Comparison of ENCODE assay signal across 11 cellular contexts in genomic region chr6:24990944-24991747, GRCh38. TPM values are rescaled to one million over a fixed set of nuclear protein-coding genes. Genes with fewer than 3 reads are reported as not detected.
DNase-seq lines count a peak whose midpoint lies in the region; ATAC-seq and TF ChIP-seq lines count a peak whose summit lies in the region.
"Had no signal": no experiment of that assay in that cellular context is flagged by ENCODE, and none has a peak within 500 bp of the region (broad histone marks: within the 10 kb centered on the region; RNA-seq: fewer than 3 reads in every experiment).

No MANE protein-coding gene starts in this region.

- peaks cover 60 to 84% (median 73%) of the 10 kb centered on the region in 4 donors for H3K4me1 Mint-ChIP-seq in CD4-positive, alpha-beta memory T cell
- peaks cover 78 to 80% (median 78%) of the 10 kb centered on the region in 3 donors for H3K4me1 Mint-ChIP-seq in T-cell

- H3K27me3 ChIP-seq in CD4-positive, alpha-beta memory T cell (ENCODE audit: insufficient read depth, low read length): no peaks in the 10 kb centered on the region

- ATAC-seq in GM19463 (IDR thresholded peaks at IDR 0.05; ENCODE audit: unreplicated experiment) (peak; percentile 5), T-cell (replicated peaks in 1 of 4) (peak; percentile 14 to 70 (median 20)), mucosa of descending colon (peak; percentile 9), GM19397 (IDR thresholded peaks at IDR 0.05; ENCODE audit: unreplicated experiment) (no peak)

- H3K36me3 ChIP-seq in CD4-positive, alpha-beta memory T cell (ENCODE audit: insufficient read depth, low read length): no peaks in the 10 kb centered on the region
- H3K36me3 ChIP-seq in mucosa of descending colon (ENCODE audit: low read depth): no peaks in the 10 kb centered on the region

- peak overlapping the region in 7 of 8 donors; percentile 29 to 83 (median 72) for H3K4me3 Mint-ChIP-seq in CD4-positive, alpha-beta memory T cell
- H3K4me3 Mint-ChIP-seq in T-cell: peak overlapping the region; percentile 17 to 63 (median 47)

- CTCF ChIA-PET in CD4-positive, alpha-beta memory T cell (lab: Charles Lee; ENCODE audit: partially characterized antibody): interaction anchor here (0.8 to 8.3 kb wide), 47 partner anchors 9 to 158 kb away, joined by 3 to 367 read pairs (median 13); partner anchors contain the start of gene RIPOR2
- CTCF ChIA-PET in T-cell (lab: Charles Lee): interaction anchor here (0.5 to 5.9 kb wide), 66 partner anchors 9 to 270 kb away, joined by 3 to 160 read pairs (median 7); partner anchors contain the start of gene RIPOR2 (in 2 of the 2)

- POLR2A ChIA-PET in CD4-positive, alpha-beta memory T cell (lab: Charles Lee; ENCODE audit: partially characterized antibody): interaction anchor here (0.8 to 19.9 kb wide), 38 partner anchors 11 to 145 kb away, joined by 3 to 486 read pairs (median 6); partner anchors contain the start of gene RIPOR2
- POLR2A ChIA-PET in T-cell (lab: Charles Lee): interaction anchor here (0.6 to 2.5 kb wide), 14 partner anchors 24 to 374 kb away, joined by 3 to 22 read pairs (median 4); partner anchors contain the start of gene RIPOR2 (in 2 of the 2)

- peak overlapping the region; percentile 29 for H3K27ac ChIP-seq in CD4-positive, alpha-beta memory T cell (ENCODE audit: low read depth, low read length)
- H3K27ac ChIP-seq: HL-60, RWPE1 had no signal

- TF ChIP-seq CTCF in mucosa of descending colon (IDR thresholded peaks at IDR 0.05): no peak

- H3K27me3 Mint-ChIP-seq in CD4-positive, alpha-beta memory T cell: no peaks in the 10 kb centered on the region
- no peaks in the 10 kb centered on the region for H3K27me3 Mint-ChIP-seq in T-cell

- peaks cover 66% of the 10 kb centered on the region for H3K4me1 ChIP-seq in CD4-positive, alpha-beta memory T cell (ENCODE audit: insufficient read depth, low read length)
- no peaks in the 10 kb centered on the region for H3K4me1 ChIP-seq in mucosa of descending colon (ENCODE audit: low read depth)

- peaks cover 21 to 41% of the 10 kb centered on the region in 2 donors for H3K36me3 Mint-ChIP-seq in CD4-positive, alpha-beta memory T cell
- H3K36me3 Mint-ChIP-seq in T-cell: peaks cover 17% of the 10 kb centered on the region

- peak overlapping the region; percentile 81 to 94 (median 85) for H3K27ac Mint-ChIP-seq in CD4-positive, alpha-beta memory T cell
- peak overlapping the region; percentile 94 for H3K27ac Mint-ChIP-seq in T-cell

- peak overlapping the region in 1 of 2 donors; percentile 31 for H3K4me3 ChIP-seq in CD4-positive, alpha-beta memory T cell (ENCODE audit: low read length in 2 of 2)
- H3K4me3 ChIP-seq in mucosa of descending colon: no peak overlapping the region

- DNase-seq in CD4-positive, alpha-beta memory T cell: no peak
- DNase-seq in T-cell (peak in 2 of 34 experiments; percentile 17 to 45), mucosa of descending colon (no peak), NCI-H187 (lab: John Stamatoyannopoulos, UW) (no peak), NCI-H748 (lab: John Stamatoyannopoulos, UW; ENCODE audit: unreplicated experiment) (no peak), DMS153 treated with DMSO at 0.1 percent for 48 hours (lab: John Stamatoyannopoulos, UW; ENCODE audit: unreplicated experiment) (no peak)
- DNase-seq: midbrain had no signal

- peaks cover 0 to 10% (median 5%) of the 10 kb centered on the region in 8 donors for H3K9me3 Mint-ChIP-seq in CD4-positive, alpha-beta memory T cell
- peaks cover 0 to 10% (median 0%) of the 10 kb centered on the region in 3 donors for H3K9me3 Mint-ChIP-seq in T-cell

- H3K9me3 ChIP-seq in CD4-positive, alpha-beta memory T cell (ENCODE audit: control insufficient read depth in 1 of 2, low read length in 2 of 2): no peaks in the 10 kb centered on the region
- no peaks in the 10 kb centered on the region for H3K9me3 ChIP-seq in mucosa of descending colon

- intact Hi-C loops in CD4-positive, alpha-beta memory T cell (cut with micrococcal nuclease): no loop called here
- intact Hi-C loops in mucosa of descending colon (cut with DNase I, micrococcal nuclease): loop anchor here in 1 of 2 donors (5.0 kb wide), 1 partner anchor 134 kb away; no protein-coding TSS in a partner anchor

RNA-seq across cellular contexts. Expression of gene RIPOR2, which starts 55.4 kb away (rescaled TPM):
- total RNA-seq in CD4-positive, alpha-beta memory T cell: 100 to 1,000 TPM; 420 to 432 TPM
- polyA plus RNA-seq in CD4-positive, alpha-beta memory T cell: 100 to 1,000 TPM; 431 to 458 TPM
- 100 to 1,000 TPM; 381 to 480 (median 441) TPM for total RNA-seq in T-cell
- 1 to 10 TPM; 2.9 to 4.7 (median 4.1) TPM for total RNA-seq in mucosa of descending colon

Comparison
In these comparisons a context has a peak if more than half of its experiments do, and no peak if none do; other contexts are left out.
1. RNA of gene RIPOR2, which starts 55.4 kb away (total RNA-seq): 381 to 480 TPM in T-cell and 420 to 432 TPM in CD4-positive, alpha-beta memory T cell; 2.9 to 4.7 TPM in mucosa of descending colon; every median in the first group is over 10 times any median in the second.